Comparison of ENCODE assay signal across 24 cellular contexts in the genomic region with DNA sequence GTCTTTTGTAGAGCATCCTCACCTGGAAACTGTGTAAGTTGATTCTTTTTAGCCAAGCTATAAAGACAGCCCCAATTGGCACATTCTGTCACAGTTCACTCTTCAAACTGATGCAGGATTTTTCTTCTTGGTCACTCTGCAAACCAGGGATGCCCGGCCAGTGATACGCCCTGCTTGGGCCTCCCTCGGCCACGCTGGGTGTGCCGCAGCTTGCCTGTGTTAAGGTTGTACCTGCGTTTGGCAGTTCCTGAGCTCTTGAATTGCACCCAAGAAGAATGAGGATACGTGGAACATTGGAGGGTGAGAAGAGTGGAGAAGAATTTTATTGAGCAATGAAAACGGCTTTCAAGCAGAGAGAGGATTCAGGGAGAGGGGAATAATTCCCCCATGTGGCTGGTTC. TPM values are rescaled to one million over a fixed set of nuclear protein-coding genes. Genes with fewer than 3 reads are reported as not detected.
A peak's percentile ranks its signal among the peaks of the same experiment; 100 is the strongest.
DNase-seq lines count a peak whose midpoint lies in the region; ATAC-seq and TF ChIP-seq lines count a peak whose summit lies in the region.
"Had no signal": no experiment of that assay in that cellular context is flagged by ENCODE, and none has a peak within 500 bp of the region (broad histone marks: within the 10 kb centered on the region; RNA-seq: fewer than 3 reads in every experiment).

No MANE protein-coding gene starts in this region.

- H3T11ph ChIP-seq in H9 (ENCODE audit: low read length): no peak overlapping the region

- no peak overlapping the region for H3K23ac ChIP-seq in H9 (ENCODE audit: insufficient read length, low read depth, low read length)

- H3K4me3 ChIP-seq in neural progenitor cell: no peak overlapping the region

- H2AFZ ChIP-seq in H9 (ENCODE audit: low read length): no peak overlapping the region
- H2AFZ ChIP-seq in neural progenitor cell (replicated peaks): no peak overlapping the region

- no peaks in the 10 kb centered on the region for H3K27me3 Mint-ChIP-seq in activated CD4-positive, alpha-beta T cell treated with anti-CD3 and anti-CD28 coated beads for 36 hours
- H3K27me3 Mint-ChIP-seq in H9 (ENCODE audit: low read depth) (no peaks in the 10 kb centered on the region), chondrocyte (ENCODE audit: low read depth) (no peaks in the 10 kb centered on the region), neural progenitor cell (ENCODE audit: insufficient read depth, low read depth) (no peaks in the 10 kb centered on the region)
- H3K27me3 Mint-ChIP-seq: naive B cell, progenitor cell of endocrine pancreas had no signal

- H3K9me3 ChIP-seq in H9 (ENCODE audit: control insufficient read depth, low read depth, low read length): no peaks in the 10 kb centered on the region
- H3K9me3 ChIP-seq in neural progenitor cell (ENCODE audit: low read depth): no peaks in the 10 kb centered on the region
- H3K9me3 ChIP-seq: BE2C had no signal

- H3K79me2 ChIP-seq in H9 (ENCODE audit: insufficient read depth, low read length): no peaks in the 10 kb centered on the region
- H3K79me2 ChIP-seq in neural progenitor cell (ENCODE audit: low read depth): peaks cover 82% of the 10 kb centered on the region

- H3K27ac Mint-ChIP-seq in activated CD4-positive, alpha-beta T cell treated with anti-CD3 and anti-CD28 coated beads for 36 hours: peak overlapping the region; percentile 86
- H3K27ac Mint-ChIP-seq in H9 (peak overlapping the region in 1 of 3 experiments; percentile 81; a peak in 2 of 7 replicates), chondrocyte (ENCODE audit: unreplicated experiment) (peak overlapping the region; percentile 29), neural progenitor cell (no peak overlapping the region)

- TF ChIP-seq CTCF in H9 (conservative IDR thresholded peaks at IDR 0.05): no peak
- TF ChIP-seq CTCF in chondrocyte (IDR thresholded peaks at IDR 0.05): no peak
- TF ChIP-seq CTCF in neural progenitor cell (IDR thresholded peaks at IDR 0.05): no peak

- no peak overlapping the region for H4K91ac ChIP-seq in H9 (ENCODE audit: insufficient read length, low read depth, low read length)

- H3K27ac ChIP-seq in H9 (ENCODE audit: insufficient read length, low read depth, low read length) (no peak overlapping the region), neural progenitor cell (peak overlapping the region; percentile 98)
- H3K27ac ChIP-seq: VCaP had no signal

- H4K5ac ChIP-seq in H9 (ENCODE audit: insufficient read length, low read depth, low read length): no peak overlapping the region

- no peak overlapping the region for H4K8ac ChIP-seq in H9 (replicated peaks; ENCODE audit: insufficient read length, low read depth, low read length)

- no peak overlapping the region for H2AK5ac ChIP-seq in H9 (ENCODE audit: insufficient read length, low read length)

- no CpG with 5 or more reads among the region's 8 CpGs for WGBS in H9 (ENCODE audit: extremely low coverage, insufficient read length, low lambda C conversion rate)

- H3K4ac ChIP-seq in H9 (ENCODE audit: low read depth, low read length): no peak overlapping the region

- in situ Hi-C loops in ACHN (cut with HindIII; ENCODE audit: low pct_ligation_motif_present, low pct_unique_long_range_greater_than_20kb, low sequenced_read_pairs): no loop called here

- H3K27me3 ChIP-seq in H9 (ENCODE audit: insufficient read depth, low read length): no peaks in the 10 kb centered on the region
- H3K27me3 ChIP-seq in neural progenitor cell: no peaks in the 10 kb centered on the region
- H3K27me3 ChIP-seq: BE2C had no signal

- H2BK12ac ChIP-seq in H9 (ENCODE audit: insufficient read length, low read depth, low read length): no peak overlapping the region

- H3K79me1 ChIP-seq in H9 (ENCODE audit: insufficient read depth, low read depth, low read length, poor library complexity, severe bottlenecking): peaks cover 2% of the 10 kb centered on the region

- intact Hi-C loops in activated CD4-positive, alpha-beta T cell treated with anti-CD3 and anti-CD28 coated beads for 36 hours (cut with DNase I, micrococcal nuclease): no loop called here

- H2BK120ac ChIP-seq in H9 (ENCODE audit: low read depth, low read length, poor library complexity, severe bottlenecking): no peak overlapping the region

- H3K23me2 ChIP-seq in H9 (ENCODE audit: insufficient read length, low read depth, low read length, poor library complexity, severe bottlenecking): no peaks in the 10 kb centered on the region

- no peaks in the 10 kb centered on the region for H3K36me3 ChIP-seq in neural progenitor cell
- H3K36me3 ChIP-seq: BE2C had no signal

- H3K4me2 ChIP-seq in H9 (ENCODE audit: insufficient read depth, insufficient read length, low read length) (no peak overlapping the region), neural progenitor cell (peak overlapping the region; percentile 91)

- ATAC-seq in activated CD4-positive, alpha-beta T cell treated with anti-CD3 and anti-CD28 coated beads for 36 hours: no peak
- no peak for ATAC-seq in GM19452 (IDR thresholded peaks at IDR 0.05; ENCODE audit: unreplicated experiment)

- POLR2A ChIA-PET in activated CD4-positive, alpha-beta T cell treated with anti-CD3 and anti-CD28 coated beads for 36 hours (lab: Charles Lee): no interaction called here

- H3K4me3 Mint-ChIP-seq in activated CD4-positive, alpha-beta T cell treated with anti-CD3 and anti-CD28 coated beads for 36 hours: no peak overlapping the region
- H3K4me3 Mint-ChIP-seq in H9: no peak overlapping the region
- no peak overlapping the region for H3K4me3 Mint-ChIP-seq in chondrocyte (ENCODE audit: unreplicated experiment)
- no peak overlapping the region for H3K4me3 Mint-ChIP-seq in neural progenitor cell
- H3K4me3 Mint-ChIP-seq: naive B cell had no signal

- H4K20me1 ChIP-seq in H9 (ENCODE audit: control insufficient read depth, insufficient read depth, insufficient read length): no peaks in the 10 kb centered on the region
- H4K20me1 ChIP-seq in neural progenitor cell (ENCODE audit: low read depth): no peaks in the 10 kb centered on the region

- H3K56ac ChIP-seq in H9 (ENCODE audit: insufficient read length, low read depth, low read length): no peak overlapping the region

- no peak overlapping the region for H2BK20ac ChIP-seq in H9 (ENCODE audit: low read depth, low read length, poor library complexity, severe bottlenecking)

- H3K18ac ChIP-seq in H9 (ENCODE audit: insufficient read length, low read depth, low read length): no peak overlapping the region

- no peak overlapping the region for H2BK15ac ChIP-seq in H9 (ENCODE audit: low read depth, low read length)

- H3K9ac ChIP-seq in H9 (ENCODE audit: extremely low read depth, insufficient read length, low read length) (no peak overlapping the region), neural progenitor cell (no peak overlapping the region)

- peaks cover 52% of the 10 kb centered on the region for H3F3A ChIP-seq in neural progenitor cell (ENCODE audit: low read depth)

- no peaks in the 10 kb centered on the region for H3K9me3 Mint-ChIP-seq in activated CD4-positive, alpha-beta T cell treated with anti-CD3 and anti-CD28 coated beads for 36 hours (ENCODE audit: low read depth)
- no peaks in the 10 kb centered on the region for H3K9me3 Mint-ChIP-seq in H9
- H3K9me3 Mint-ChIP-seq in chondrocyte (ENCODE audit: low read depth): no peaks in the 10 kb centered on the region
- no peaks in the 10 kb centered on the region for H3K9me3 Mint-ChIP-seq in neural progenitor cell
- H3K9me3 Mint-ChIP-seq: naive B cell; T-helper 1 cell treated with Interleukin-12 subunit alpha and Interleukin-12 subunit beta and Interleukin-4 antibody, amounts not matched to agents 30 μg/mL and 1 μg/mL, for 36 hours had no signal

- H3K4me1 Mint-ChIP-seq in activated CD4-positive, alpha-beta T cell treated with anti-CD3 and anti-CD28 coated beads for 36 hours: peaks cover 95% of the 10 kb centered on the region
- H3K4me1 Mint-ChIP-seq in H9: peaks cover 45 to 56% of the 10 kb centered on the region in 2 experiments
- H3K4me1 Mint-ChIP-seq in chondrocyte (ENCODE audit: low read depth): peaks cover 83% of the 10 kb centered on the region
- peaks cover 77% of the 10 kb centered on the region for H3K4me1 Mint-ChIP-seq in neural progenitor cell

- no peak for DNase-seq in activated CD4-positive, alpha-beta T cell treated with anti-CD3 and anti-CD28 coated beads for 36 hours
- no peak for DNase-seq in activated CD4-positive, alpha-beta T cell treated with anti-CD3 and anti-CD28 coated beads, Interleukin-2, amount 50 U/mL, for 1 hour
- DNase-seq in H9 (no peak), chondrocyte (ENCODE audit: low spot score) (no peak), neural progenitor cell (ENCODE audit: low spot score) (no peak), DMS 273 treated with DMSO at 0.1 percent for 48 hours (lab: John Stamatoyannopoulos, UW) (no peak), ACHN (no peak)
- DNase-seq: 8988T; amygdala; BE2C; central memory CD4-positive, alpha-beta T cell; erythroblast; KBM-7; kidney; naive B cell; NCI-H1694 treated with DMSO at 0.1 percent for 48 hours; NCI-H226; PC-3; SIG-M5; stimulated activated CD4-positive, alpha-beta T cell treated with anti-CD3 and anti-CD28 coated beads, Interleukin-4, amount 100 ng/mL, for 24 hours had no signal

- H3K36me3 Mint-ChIP-seq in activated CD4-positive, alpha-beta T cell treated with anti-CD3 and anti-CD28 coated beads for 36 hours (ENCODE audit: low read depth): peaks cover 14% of the 10 kb centered on the region
- peaks cover 0 to 2% (median 0%) of the 10 kb centered on the region in 3 experiments; a peak in 1 of 7 replicates for H3K36me3 Mint-ChIP-seq in H9 (ENCODE audit: insufficient read depth in 1 of 3, low read depth in 3 of 3)
- peaks cover 6% of the 10 kb centered on the region for H3K36me3 Mint-ChIP-seq in chondrocyte (ENCODE audit: low read depth)
- H3K36me3 Mint-ChIP-seq in neural progenitor cell: peaks cover 6% of the 10 kb centered on the region

- no peak overlapping the region for H2BK5ac ChIP-seq in H9 (ENCODE audit: insufficient read length, low read length)

- H3K14ac ChIP-seq in H9 (ENCODE audit: insufficient read depth, low read length): 0 out of 2 replicates have a peak overlapping the region, but pooled peaks have one; percentile 24

- H3K4me1 ChIP-seq in H9 (ENCODE audit: insufficient read depth, low read length) (peaks cover 9% of the 10 kb centered on the region), neural progenitor cell (peaks cover 90% of the 10 kb centered on the region)

- CTCF ChIA-PET in activated CD4-positive, alpha-beta T cell treated with anti-CD3 and anti-CD28 coated beads for 36 hours (lab: Charles Lee): interaction anchor here (1.0 to 9.5 kb wide), 5 partner anchors 8 to 20 kb away, joined by 4 to 79 read pairs (median 8); no protein-coding TSS in a partner anchor

RNA-seq across cellular contexts. Expression of a gene that starts 49.9 kb away (rescaled TPM):
- total RNA-seq in activated CD4-positive, alpha-beta T cell treated with anti-CD3 and anti-CD28 coated beads for 36 hours: 100 to 1,000 TPM; 109 to 117 TPM
- 112 and 113 TPM in 2 replicates for total RNA-seq in H9 (2021)
- 64.2 to 86.4 TPM (median 65.0 TPM) in 3 replicates for total RNA-seq in chondrocyte
- 103 and 141 TPM in 2 replicates for total RNA-seq in neural progenitor cell (ENCODE audit: low replicate concordance)
